Comparison of ENCODE assay signal across 28 cellular contexts in the genomic region with DNA sequence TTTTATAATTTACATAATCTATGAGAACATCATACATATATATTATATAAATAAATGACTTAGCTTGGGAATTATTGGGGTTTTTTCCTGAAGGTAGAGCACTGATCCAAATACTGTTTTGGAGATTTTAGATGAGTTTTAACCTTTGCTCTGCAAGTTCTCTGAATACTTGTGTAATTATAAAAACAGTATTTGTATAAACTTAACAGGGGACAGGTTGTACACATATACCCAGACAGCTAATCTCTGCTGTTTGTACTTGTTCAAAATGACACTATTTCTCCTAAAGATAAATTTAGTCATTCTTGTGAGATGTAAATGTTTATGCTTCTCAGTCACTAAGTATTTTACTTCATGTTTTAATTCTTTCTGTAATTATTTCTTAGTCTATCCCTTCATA.
"Had no signal": no experiment of that assay in that cellular context is flagged by ENCODE, and none has a peak within 500 bp of the region (broad histone marks: within the 10 kb centered on the region; RNA-seq: fewer than 3 reads in every experiment).

No MANE protein-coding gene starts in this region.

- FAIRE-seq: urothelium cell line had no signal

- H3K4me1 Mint-ChIP-seq: natural killer cell; nephron; neural progenitor cell; stimulated activated memory B cell treated with anti-CD40 and anti-IgM and Interleukin-4, amounts not matched to agents 10 μg/mL and 1 μg/mL and 100 μg/mL, for 72 hours had no signal

- H3K27me3 ChIP-seq: neural progenitor cell, ovary, spleen, stomach, thyroid gland, tibial nerve, upper lobe of left lung, vagina had no signal

- H3K4me1 ChIP-seq: neural progenitor cell, prostate gland, spleen, thyroid gland, tibial nerve, upper lobe of left lung, vagina had no signal

- H3K4me2 ChIP-seq: neural progenitor cell, smooth muscle cell had no signal

- H3K9ac ChIP-seq: neural progenitor cell had no signal

- H3K36me3 ChIP-seq: neural progenitor cell, ovary, prostate gland, thoracic aorta had no signal

- H3K9me3 ChIP-seq: ovary, prostate gland, stomach, thoracic aorta, thyroid gland, tibial nerve, upper lobe of left lung, vagina had no signal

- H3K4me3 ChIP-seq: neural progenitor cell, ovary, prostate gland, skin epidermis, smooth muscle cell, spleen, stomach, thoracic aorta, thyroid gland, tibial nerve, upper lobe of left lung, vagina had no signal

- H3K27ac Mint-ChIP-seq: naive thymus-derived CD4-positive, alpha-beta T cell; natural killer cell; nephron; neural progenitor cell; stimulated activated memory B cell treated with anti-CD40 and anti-IgM and Interleukin-4, amounts not matched to agents 10 μg/mL and 1 μg/mL and 100 μg/mL, for 72 hours had no signal

- H3K4me3 Mint-ChIP-seq: naive thymus-derived CD4-positive, alpha-beta T cell; natural killer cell; nephron; neural progenitor cell; stimulated activated memory B cell treated with anti-CD40 and anti-IgM and Interleukin-4, amounts not matched to agents 10 μg/mL and 1 μg/mL and 100 μg/mL, for 72 hours had no signal

- H3K9me3 Mint-ChIP-seq: natural killer cell, nephron had no signal

- ATAC-seq: naive thymus-derived CD4-positive, alpha-beta T cell; natural killer cell; right cardiac atrium; sciatic nerve; stimulated activated memory B cell treated with anti-CD40 and anti-IgM and Interleukin-4, amounts not matched to agents 10 μg/mL and 1 μg/mL and 100 μg/mL, for 72 hours; stimulated activated naive CD8-positive, alpha-beta T cell treated with anti-CD3 and anti-CD28 coated beads, Interleukin-15, Interleukin-2, amounts not matched to agents 100 U/mL and 50 U/mL, for 24 hours had no signal

- H2AFZ ChIP-seq: neural progenitor cell had no signal

- H3K27ac ChIP-seq: neural progenitor cell, ovary, prostate gland, skin epidermis, spleen, stomach, thoracic aorta, thyroid gland, tibial nerve, upper lobe of left lung, vagina had no signal

- DNase-seq: naive thymus-derived CD4-positive, alpha-beta T cell; natural killer cell; occipital lobe; ovary; right cardiac atrium; spleen; stimulated activated CD4-positive, alpha-beta T cell treated with anti-CD3 and anti-CD28 coated beads, Interleukin-12 subunit alpha, Interleukin-12 subunit beta, amount 100 ng/mL, for 4 hours; stimulated activated CD4-positive, alpha-beta T cell treated with anti-CD3 and anti-CD28 coated beads, Interleukin-1b, Interleukin-23, amount 100 ng/mL, for 48 hours; stimulated activated CD4-positive, alpha-beta T cell treated with anti-CD3 and anti-CD28 coated beads, Interleukin-4, amount 100 ng/mL, for 1 hour; stimulated activated CD4-positive, alpha-beta T cell treated with anti-CD3 and anti-CD28 coated beads, Interleukin-4, amount 100 ng/mL, for 4 hours; stimulated activated CD8-positive, alpha-beta memory T cell treated with anti-CD3 and anti-CD28 coated beads, Interleukin-4, amount 100 ng/mL, for 48 hours; stimulated activated naive CD4-positive, alpha-beta T cell; stimulated activated naive CD8-positive, alpha-beta T cell treated with anti-CD3 and anti-CD28 coated beads, Interleukin-15, Interleukin-2, amounts not matched to agents 100 U/mL and 50 U/mL, for 24 hours; stomach; thyroid gland; trophoblast cell; upper lobe of left lung had no signal

- H3K27me3 Mint-ChIP-seq: naive thymus-derived CD4-positive, alpha-beta T cell; stimulated activated memory B cell treated with anti-CD40 and anti-IgM and Interleukin-4, amounts not matched to agents 10 μg/mL and 1 μg/mL and 100 μg/mL, for 72 hours had no signal
